In the genomic region with DNA sequence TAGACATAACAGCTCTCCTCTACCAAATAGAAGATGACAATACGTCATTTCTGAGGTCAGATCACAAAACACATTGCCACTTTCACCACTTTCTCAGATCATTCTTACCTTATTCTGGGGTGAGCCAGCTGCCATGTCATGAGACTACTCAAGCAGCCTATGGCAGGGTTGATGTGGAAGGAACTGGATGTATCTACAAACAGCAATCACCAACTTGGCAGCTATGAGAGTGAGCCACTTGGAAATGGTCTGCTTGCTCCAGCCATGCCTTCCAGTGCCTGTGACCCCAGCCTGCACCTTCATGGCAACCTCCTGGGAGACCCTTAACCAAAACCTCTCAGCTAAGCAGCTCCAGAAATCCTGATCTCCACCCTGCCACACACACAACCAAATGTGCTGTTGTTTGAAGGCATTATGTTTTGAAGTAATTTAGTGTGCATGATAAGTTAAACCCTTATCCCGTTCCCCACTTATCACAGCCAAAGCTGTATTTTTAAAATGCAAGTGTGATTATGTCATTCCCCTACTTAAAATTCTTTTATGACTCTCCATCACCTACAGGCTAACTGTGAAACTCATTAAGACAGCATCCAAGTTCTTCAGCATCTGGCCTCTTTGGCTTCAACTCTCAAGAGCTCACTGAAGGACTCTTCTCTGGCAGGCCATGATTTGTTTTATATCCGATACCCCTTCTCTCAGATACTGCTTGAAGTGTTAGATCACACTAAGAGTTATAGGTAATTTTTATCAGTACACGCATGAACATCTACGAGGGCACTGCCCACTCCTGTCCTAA, we compare ENCODE assay signal across 1 cellular context.
TF ChIP-seq lines count a peak whose summit lies in the region.

No MANE protein-coding gene starts in this region.

TF ChIP-seq in SK-N-SH, 30 proteins besides CTCF, POLR2A, EP300 and RAD21 (continued from another document):
- TF ChIP-seq, protein P1, sequence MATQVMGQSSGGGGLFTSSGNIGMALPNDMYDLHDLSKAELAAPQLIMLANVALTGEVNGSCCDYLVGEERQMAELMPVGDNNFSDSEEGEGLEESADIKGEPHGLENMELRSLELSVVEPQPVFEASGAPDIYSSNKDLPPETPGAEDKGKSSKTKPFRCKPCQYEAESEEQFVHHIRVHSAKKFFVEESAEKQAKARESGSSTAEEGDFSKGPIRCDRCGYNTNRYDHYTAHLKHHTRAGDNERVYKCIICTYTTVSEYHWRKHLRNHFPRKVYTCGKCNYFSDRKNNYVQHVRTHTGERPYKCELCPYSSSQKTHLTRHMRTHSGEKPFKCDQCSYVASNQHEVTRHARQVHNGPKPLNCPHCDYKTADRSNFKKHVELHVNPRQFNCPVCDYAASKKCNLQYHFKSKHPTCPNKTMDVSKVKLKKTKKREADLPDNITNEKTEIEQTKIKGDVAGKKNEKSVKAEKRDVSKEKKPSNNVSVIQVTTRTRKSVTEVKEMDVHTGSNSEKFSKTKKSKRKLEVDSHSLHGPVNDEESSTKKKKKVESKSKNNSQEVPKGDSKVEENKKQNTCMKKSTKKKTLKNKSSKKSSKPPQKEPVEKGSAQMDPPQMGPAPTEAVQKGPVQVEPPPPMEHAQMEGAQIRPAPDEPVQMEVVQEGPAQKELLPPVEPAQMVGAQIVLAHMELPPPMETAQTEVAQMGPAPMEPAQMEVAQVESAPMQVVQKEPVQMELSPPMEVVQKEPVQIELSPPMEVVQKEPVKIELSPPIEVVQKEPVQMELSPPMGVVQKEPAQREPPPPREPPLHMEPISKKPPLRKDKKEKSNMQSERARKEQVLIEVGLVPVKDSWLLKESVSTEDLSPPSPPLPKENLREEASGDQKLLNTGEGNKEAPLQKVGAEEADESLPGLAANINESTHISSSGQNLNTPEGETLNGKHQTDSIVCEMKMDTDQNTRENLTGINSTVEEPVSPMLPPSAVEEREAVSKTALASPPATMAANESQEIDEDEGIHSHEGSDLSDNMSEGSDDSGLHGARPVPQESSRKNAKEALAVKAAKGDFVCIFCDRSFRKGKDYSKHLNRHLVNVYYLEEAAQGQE (IDR thresholded peaks at IDR 0.05; ENCODE audit: low read depth, low read length) = no peak
- TF ChIP-seq YY1 (IDR thresholded peaks at IDR 0.05; ENCODE audit: low read depth) = no peak
- TF ChIP-seq FOXJ3 (CRISPR knock-in tag; IDR thresholded peaks at IDR 0.05) = no peak
- TF ChIP-seq, protein P2, sequence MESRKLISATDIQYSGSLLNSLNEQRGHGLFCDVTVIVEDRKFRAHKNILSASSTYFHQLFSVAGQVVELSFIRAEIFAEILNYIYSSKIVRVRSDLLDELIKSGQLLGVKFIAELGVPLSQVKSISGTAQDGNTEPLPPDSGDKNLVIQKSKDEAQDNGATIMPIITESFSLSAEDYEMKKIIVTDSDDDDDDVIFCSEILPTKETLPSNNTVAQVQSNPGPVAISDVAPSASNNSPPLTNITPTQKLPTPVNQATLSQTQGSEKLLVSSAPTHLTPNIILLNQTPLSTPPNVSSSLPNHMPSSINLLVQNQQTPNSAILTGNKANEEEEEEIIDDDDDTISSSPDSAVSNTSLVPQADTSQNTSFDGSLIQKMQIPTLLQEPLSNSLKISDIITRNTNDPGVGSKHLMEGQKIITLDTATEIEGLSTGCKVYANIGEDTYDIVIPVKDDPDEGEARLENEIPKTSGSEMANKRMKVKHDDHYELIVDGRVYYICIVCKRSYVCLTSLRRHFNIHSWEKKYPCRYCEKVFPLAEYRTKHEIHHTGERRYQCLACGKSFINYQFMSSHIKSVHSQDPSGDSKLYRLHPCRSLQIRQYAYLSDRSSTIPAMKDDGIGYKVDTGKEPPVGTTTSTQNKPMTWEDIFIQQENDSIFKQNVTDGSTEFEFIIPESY (IDR thresholded peaks at IDR 0.05; ENCODE audit: borderline replicate concordance, low read depth) = no peak
- no peak for TF ChIP-seq POLR2AphosphoS5 (IDR thresholded peaks at IDR 0.05; ENCODE audit: low read depth, low read length)
- TF ChIP-seq RXRA (IDR thresholded peaks at IDR 0.05; ENCODE audit: borderline replicate concordance, low read depth) = no peak
- no peak for TF ChIP-seq MXI1 (IDR thresholded peaks at IDR 0.05; ENCODE audit: low read depth, low read length)
- TF ChIP-seq RCOR1 (IDR thresholded peaks at IDR 0.05; ENCODE audit: low read length) = no peak
- TF ChIP-seq, protein P3, sequence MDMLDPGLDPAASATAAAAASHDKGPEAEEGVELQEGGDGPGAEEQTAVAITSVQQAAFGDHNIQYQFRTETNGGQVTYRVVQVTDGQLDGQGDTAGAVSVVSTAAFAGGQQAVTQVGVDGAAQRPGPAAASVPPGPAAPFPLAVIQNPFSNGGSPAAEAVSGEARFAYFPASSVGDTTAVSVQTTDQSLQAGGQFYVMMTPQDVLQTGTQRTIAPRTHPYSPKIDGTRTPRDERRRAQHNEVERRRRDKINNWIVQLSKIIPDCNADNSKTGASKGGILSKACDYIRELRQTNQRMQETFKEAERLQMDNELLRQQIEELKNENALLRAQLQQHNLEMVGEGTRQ (IDR thresholded peaks at IDR 0.05; ENCODE audit: borderline replicate concordance, low read depth, low read length) = no peak
